ENCODE assay signal across 20 cellular contexts in the genomic region with DNA sequence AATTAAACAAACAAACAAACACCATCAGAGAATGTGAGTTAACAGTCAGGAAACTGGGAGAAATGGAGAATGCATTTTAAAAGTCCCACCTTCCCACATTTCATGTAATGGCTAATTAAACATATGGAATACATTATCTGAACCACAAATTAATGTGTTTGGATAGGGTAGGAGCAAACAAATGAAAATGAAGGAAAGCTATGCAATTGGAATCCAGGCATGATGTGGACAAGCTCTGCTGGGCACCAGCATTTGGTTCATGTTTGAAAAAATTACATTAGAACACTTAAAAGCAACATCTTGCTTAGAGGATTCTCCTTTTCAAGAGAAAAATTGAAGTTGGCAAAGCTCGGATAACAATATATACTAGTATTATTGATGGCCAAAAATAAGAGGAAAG.
DNase-seq lines count a peak whose midpoint lies in the region; ATAC-seq and TF ChIP-seq lines count a peak whose summit lies in the region.
"Had no signal": no experiment of that assay in that cellular context is flagged by ENCODE, and none has a peak within 500 bp of the region (broad histone marks: within the 10 kb centered on the region; RNA-seq: fewer than 3 reads in every experiment).

No MANE protein-coding gene starts in this region.

- H3K14ac ChIP-seq in IMR-90 (replicated peaks; ENCODE audit: low read depth, low read length), result 0 out of 2 replicates have a peak overlapping the region, but pooled peaks have one; percentile 64

- H3K27ac ChIP-seq in IMR-90 (ENCODE audit: insufficient read depth, low read length) (no peak overlapping the region), coronary artery (peak overlapping the region; percentile 22 to 63), osteoblast (ENCODE audit: low read depth, low read length) (peak overlapping the region; percentile 62), esophagus squamous epithelium (no peak overlapping the region)
- H3K27ac ChIP-seq: BLaER1 treated with 17β-estradiol and CSF1 and Interleukin-3, amounts not matched to agents 10 nM and 100 nM; KMS-11; pancreas had no signal

- H4K5ac ChIP-seq in IMR-90 (ENCODE audit: low read depth, low read length), result no peak overlapping the region

- peaks cover 2% of the 10 kb centered on the region; the same call in 1 of the 2 replicates for H3K4me1 ChIP-seq in IMR-90 (ENCODE audit: control insufficient read depth, insufficient read depth, low read length)
- H3K4me1 ChIP-seq in osteoblast (ENCODE audit: insufficient read depth, low read length), result peaks cover 25% of the 10 kb centered on the region
- H3K4me1 ChIP-seq in esophagus squamous epithelium, result peaks cover 0 to 6% (median 0%) of the 10 kb centered on the region in 3 donors
- H3K4me1 ChIP-seq: pancreas had no signal

- CTCF ChIA-PET in IMR-90 (lab: Yijun Ruan, JAX), result no interaction called here

- no peak overlapping the region; the same call in 1 of the 2 replicates for H3K23ac ChIP-seq in IMR-90 (ENCODE audit: low read depth, low read length)

- peak overlapping the region; percentile 28; the same call in 1 of the 2 replicates for H3K18ac ChIP-seq in IMR-90 (ENCODE audit: low read depth, low read length)

- H3K79me2 ChIP-seq in osteoblast (ENCODE audit: insufficient read depth, low read length), result no peaks in the 10 kb centered on the region

- no peaks in the 10 kb centered on the region for H3K27me3 ChIP-seq in IMR-90 (ENCODE audit: control insufficient read depth, insufficient read depth, low read length)
- no peaks in the 10 kb centered on the region for H3K27me3 ChIP-seq in osteoblast (ENCODE audit: insufficient read depth, low read length)
- no peaks in the 10 kb centered on the region for H3K27me3 ChIP-seq in esophagus squamous epithelium
- H3K27me3 ChIP-seq: BLaER1 treated with 17β-estradiol and CSF1 and Interleukin-3, amounts not matched to agents 10 nM and 100 nM; pancreas had no signal

- peak overlapping the region; percentile 79; the same call in 1 of the 2 replicates for H2BK120ac ChIP-seq in IMR-90 (ENCODE audit: low read depth, low read length)

- H3K56ac ChIP-seq in IMR-90 (ENCODE audit: extremely low read depth, insufficient read depth, low read length), result no peak overlapping the region

- TF ChIP-seq POLR2A in IMR-90 (IDR thresholded peaks at IDR 0.05; ENCODE audit: low read depth, low read length), result no peak
- TF ChIP-seq POLR2A in esophagus squamous epithelium (IDR thresholded peaks at IDR 0.05), result no peak

- H2BK5ac ChIP-seq in IMR-90 (ENCODE audit: low read depth, low read length, poor library complexity, severe bottlenecking), result peak overlapping the region; percentile 75

- H3K4me2 ChIP-seq in IMR-90 (ENCODE audit: low read depth, low read length) (no peak overlapping the region), osteoblast (ENCODE audit: insufficient read depth, low read length) (no peak overlapping the region)
- H3K4me2 ChIP-seq: BLaER1 treated with 17β-estradiol and CSF1 and Interleukin-3, amounts not matched to agents 10 nM and 100 nM; KMS-11 had no signal

- H4K20me1 ChIP-seq in IMR-90 (ENCODE audit: insufficient read depth, low read length) (no peaks in the 10 kb centered on the region), osteoblast (ENCODE audit: insufficient read depth, low read length) (no peaks in the 10 kb centered on the region)
- H4K20me1 ChIP-seq: BLaER1 treated with 17β-estradiol and CSF1 and Interleukin-3, amounts not matched to agents 10 nM and 100 nM had no signal

- peak overlapping the region; percentile 65; the same call in 1 of the 2 replicates for H2AK5ac ChIP-seq in IMR-90 (ENCODE audit: low read depth, low read length)

- peak overlapping the region; percentile 25; the same call in 1 of the 3 replicates for H2BK15ac ChIP-seq in IMR-90 (ENCODE audit: low read depth, low read length)

- WGBS in IMR-90 (ENCODE audit: extremely low coverage in 2 of 2, insufficient read length in 1 of 2), 2 experiments, result no CpG with 5 or more reads among the region's 1 CpG
- WGBS in esophagus squamous epithelium, 2 donors, result 93 to 96% methylated on average over 1 of the region's 1 CpG

- H3K79me1 ChIP-seq in IMR-90 (ENCODE audit: low read depth in 1 of 2, low read length in 2 of 2), result no peaks in the 10 kb centered on the region

- peak; percentile 29 for DNase-seq in AG08395 (ENCODE audit: low spot score)
- peak; percentile 18 for DNase-seq in IMR-90
- no peak for DNase-seq in coronary artery (ENCODE audit: low spot score)
- DNase-seq in osteoblast (ENCODE audit: insufficient read length, low spot score, missing footprints), result no peak
- no peak for DNase-seq in esophagus squamous epithelium (lab: John Stamatoyannopoulos, UW)
- no peak for DNase-seq in dermis blood vessel endothelial cell
- no peak for DNase-seq in stimulated activated CD4-positive, alpha-beta T cell treated with anti-CD3 and anti-CD28 coated beads, Interleukin-4, amount 100 ng/mL, for 24 hours
- DNase-seq: activated CD4-positive, alpha-beta T cell treated with anti-CD3 and anti-CD28 coated beads for 1 hour; activated CD8-positive, alpha-beta T cell treated with anti-CD3 and anti-CD28 coated beads for 36 hours; MM.1S; NCI-H2029; NCI-H2227 treated with DMSO at 0.1 percent for 48 hours; pancreas; stimulated activated CD4-positive, alpha-beta T cell treated with anti-CD3 and anti-CD28 coated beads, Interleukin-4, amount 100 ng/mL, for 1 hour had no signal

- H3K4ac ChIP-seq in IMR-90 (ENCODE audit: low read depth, low read length), result peak overlapping the region; percentile 65; the same call in 1 of the 2 replicates

- POLR2A ChIA-PET in IMR-90 (lab: Charles Lee; ENCODE audit: unreplicated experiment), result no interaction called here

- peak overlapping the region in 1 of 2 experiments; percentile 58; a peak in 3 of 4 replicates for H4K8ac ChIP-seq in IMR-90 (ENCODE audit: low read depth in 2 of 2, low read length in 2 of 2)

- no peaks in the 10 kb centered on the region; the same call in 1 of the 2 replicates for H3K9me1 ChIP-seq in IMR-90 (ENCODE audit: insufficient read depth, low read length)

- H3K36me3 ChIP-seq in IMR-90 (ENCODE audit: control insufficient read depth, insufficient read depth, low read length) (no peaks in the 10 kb centered on the region), osteoblast (ENCODE audit: insufficient read depth, low read length) (no peaks in the 10 kb centered on the region), esophagus squamous epithelium (no peaks in the 10 kb centered on the region)
- H3K36me3 ChIP-seq: BLaER1 treated with 17β-estradiol and CSF1 and Interleukin-3, amounts not matched to agents 10 nM and 100 nM; pancreas had no signal

- intact Hi-C loops in IMR-90 (cut with micrococcal nuclease), result loop anchor here (10.0 kb wide), 2 partner anchors 442 to 482 kb away; no protein-coding TSS in a partner anchor
- intact Hi-C loops in esophagus squamous epithelium (cut with DNase I), result loop anchor here (10.0 kb wide), 2 partner anchors 632 to 662 kb away; partner anchors contain the start of gene LMO4

- ATAC-seq in IMR-90 (ENCODE audit: low read depth), result no peak
- ATAC-seq in HG03460 (IDR thresholded peaks at IDR 0.05; ENCODE audit: unreplicated experiment), result no peak
- ATAC-seq: activated CD8-positive, alpha-beta T cell treated with anti-CD3 and anti-CD28 coated beads for 36 hours; activated T-helper 17 cell treated with anti-CD3 and anti-CD28 coated beads, Interleukin-2, amount 50 U/mL, for 72 hours; stimulated activated effector memory CD8-positive, alpha-beta T cell treated with anti-CD3 and anti-CD28 coated beads, Interleukin-12 subunit alpha, Interleukin-12 subunit beta, amount 100 ng/mL, for 72 hours had no signal

- no peak for TF ChIP-seq RAD21 in IMR-90 (IDR thresholded peaks at IDR 0.05; ENCODE audit: low read length)

- peak overlapping the region; percentile 83 for H2BK20ac ChIP-seq in IMR-90 (ENCODE audit: low read depth, low read length)

- H4K91ac ChIP-seq in IMR-90 (ENCODE audit: insufficient read depth, low read depth, low read length), result peak overlapping the region; percentile 72

- dilution Hi-C loops in IMR-90 (cut with HindIII; ENCODE audit: low sequenced_read_pairs, unreplicated experiment), result no loop called here

- no peak for TF ChIP-seq CTCF in IMR-90 (conservative IDR thresholded peaks at IDR 0.05; ENCODE audit: low read depth, low read length)
- no peak for TF ChIP-seq CTCF in coronary artery (IDR thresholded peaks at IDR 0.05)
- no peak for TF ChIP-seq CTCF in osteoblast (IDR thresholded peaks at IDR 0.05; ENCODE audit: extremely low read depth, low read depth, low read length)
- TF ChIP-seq CTCF in esophagus squamous epithelium (IDR thresholded peaks at IDR 0.05), result no peak

- H2AFZ ChIP-seq in IMR-90 (replicated peaks; ENCODE audit: low read length, poor library complexity), result no peak overlapping the region
- H2AFZ ChIP-seq in osteoblast (ENCODE audit: low read length), result no peak overlapping the region

- no TSS peak for BruUV-seq in IMR-90 (replicated peaks; lab: Mats Ljungman, UMichigan)

- H3K4me3 ChIP-seq in IMR-90 (ENCODE audit: insufficient read depth, low read depth, low read length), result no peak overlapping the region
- no peak overlapping the region for H3K4me3 ChIP-seq in coronary artery
- no peak overlapping the region for H3K4me3 ChIP-seq in osteoblast (ENCODE audit: insufficient read depth, low read length)
- no peak overlapping the region for H3K4me3 ChIP-seq in esophagus squamous epithelium
- H3K4me3 ChIP-seq: BLaER1 treated with 17β-estradiol and CSF1 and Interleukin-3, amounts not matched to agents 10 nM and 100 nM; lung; pancreas had no signal

- no peak overlapping the region for H2AK9ac ChIP-seq in IMR-90 (replicated peaks; ENCODE audit: low read depth, low read length, poor library complexity)

- H3K9me3 ChIP-seq in IMR-90 (ENCODE audit: control insufficient read depth, insufficient read depth, low read length), result no peaks in the 10 kb centered on the region
- no peaks in the 10 kb centered on the region for H3K9me3 ChIP-seq in osteoblast (ENCODE audit: low read depth, low read length)
- H3K9me3 ChIP-seq in esophagus squamous epithelium, result no peaks in the 10 kb centered on the region
- H3K9me3 ChIP-seq: BLaER1 treated with 17β-estradiol and CSF1 and Interleukin-3, amounts not matched to agents 10 nM and 100 nM; pancreas had no signal

- in situ Hi-C loops in IMR-90 (cut with MboI; ENCODE audit: low sequenced_read_pairs), result no loop called here

- no peak overlapping the region for H3K9ac ChIP-seq in IMR-90 (ENCODE audit: low read depth, low read length)
- H3K9ac ChIP-seq: BLaER1 treated with 17β-estradiol and CSF1 and Interleukin-3, amounts not matched to agents 10 nM and 100 nM; KMS-11 had no signal

TF ChIP-seq in IMR-90, 13 proteins besides CTCF, POLR2A, EP300 and RAD21 (continues in another document):
- TF ChIP-seq RCOR1 (IDR thresholded peaks at IDR 0.05; ENCODE audit: insufficient replicate concordance, low read length), result no peak

Comparison
In these comparisons a context has a peak if more than half of its experiments do, and no peak if none do; other contexts are left out.
1. DNase-seq: peak in AG08395 (single experiment) and IMR-90 (single experiment); none in coronary artery (single experiment), osteoblast (single experiment), esophagus squamous epithelium (single experiment), dermis blood vessel endothelial cell (single experiment) and stimulated activated CD4-positive, alpha-beta T cell treated with anti-CD3 and anti-CD28 coated beads, Interleukin-4, amount 100 ng/mL, for 24 hours (single experiment).
2. H3K27ac ChIP-seq: peak in coronary artery (2 of 2) and osteoblast (single experiment); none in IMR-90 (single experiment) and esophagus squamous epithelium (0 of 4).